Comparison of ENCODE assay signal across 3 cellular contexts in the genomic region with DNA sequence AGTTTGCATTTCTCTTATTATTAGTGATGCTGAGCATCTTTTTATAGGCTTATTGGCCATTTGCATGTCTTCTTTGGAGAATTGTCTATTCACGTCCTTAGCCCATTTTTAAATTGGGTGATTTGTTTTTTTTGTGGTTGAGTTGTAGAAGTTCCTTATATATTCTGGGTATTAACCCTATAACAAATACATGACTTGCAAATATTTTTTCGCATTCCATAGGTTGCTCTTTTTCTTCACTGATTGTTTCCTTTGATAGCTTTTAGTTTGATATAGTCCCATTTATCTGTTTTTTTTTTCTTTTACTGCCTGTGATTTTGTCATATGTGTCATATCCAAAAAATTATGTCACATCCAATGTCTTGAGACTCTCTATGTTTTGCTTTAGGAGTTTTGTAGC.
TF ChIP-seq lines count a peak whose summit lies in the region.

No MANE protein-coding gene starts in this region.

TF ChIP-seq in HepG2, 621 proteins besides CTCF, POLR2A, EP300 and RAD21:
- TF ChIP-seq ZNF333 (CRISPR knock-in tag; IDR thresholded peaks at IDR 0.05; ENCODE audit: borderline replicate concordance), result no peak
- no peak for TF ChIP-seq KDM2A (CRISPR knock-in tag; IDR thresholded peaks at IDR 0.05; ENCODE audit: borderline replicate concordance, low read depth)
- TF ChIP-seq ZNF546 (CRISPR knock-in tag; conservative IDR thresholded peaks at IDR 0.05), result no peak
- TF ChIP-seq WIZ (CRISPR knock-in tag; IDR thresholded peaks at IDR 0.05), result no peak
- TF ChIP-seq MYNN (CRISPR knock-in tag; IDR thresholded peaks at IDR 0.05; ENCODE audit: low read depth), result no peak
- no peak for TF ChIP-seq ZNF367 (CRISPR knock-in tag; IDR thresholded peaks at IDR 0.05; ENCODE audit: borderline replicate concordance)
- TF ChIP-seq FOXA1 (IDR thresholded peaks at IDR 0.05), result no peak
- TF ChIP-seq FOXA1 (CRISPR knock-in tag; IDR thresholded peaks at IDR 0.05), result no peak
- peak; percentile 62 for TF ChIP-seq NFE2L2 (IDR thresholded peaks at IDR 0.05; ENCODE audit: low read length)
- no peak for TF ChIP-seq ZNF879 (CRISPR knock-in tag; IDR thresholded peaks at IDR 0.05)
TF ChIP-seq in HepG2: peak in this region for 1.

TF ChIP-seq in A549, 52 proteins besides CTCF, POLR2A, EP300 and RAD21:
- no peak for TF ChIP-seq ZSCAN20 (CRISPR knock-in tag; IDR thresholded peaks at IDR 0.05)
- no peak for TF ChIP-seq ZFP36 (IDR thresholded peaks at IDR 0.05; ENCODE audit: borderline replicate concordance, partially characterized antibody)
- no peak for TF ChIP-seq FOXS1 (CRISPR knock-in tag; IDR thresholded peaks at IDR 0.05)
- peak; percentile 79 for TF ChIP-seq NFE2L2 (conservative IDR thresholded peaks at IDR 0.05; ENCODE audit: low read length)
- TF ChIP-seq FOSL2 (IDR thresholded peaks at IDR 0.05), result no peak
- no peak for TF ChIP-seq FOSL2 (CRISPR knock-in tag; IDR thresholded peaks at IDR 0.05)
TF ChIP-seq in A549: peak in this region for 1.

TF ChIP-seq in IMR-90, 13 proteins besides CTCF, POLR2A, EP300 and RAD21:
- no peak for TF ChIP-seq RCOR1 (IDR thresholded peaks at IDR 0.05; ENCODE audit: insufficient replicate concordance, low read length)
- 0 out of 2 replicates have a peak, but pooled peaks have one; percentile 7 for TF ChIP-seq NFE2L2 (IDR thresholded peaks at IDR 0.05; ENCODE audit: low read depth, low read length)
